31 cellular contexts compared by ENCODE assay signal in genomic region chr10:131264110-131264788, GRCh38. TPM values are rescaled to one million over a fixed set of nuclear protein-coding genes. Genes with fewer than 3 reads are reported as not detected.
"Had no signal": no experiment of that assay in that cellular context is flagged by ENCODE, and none has a peak within 500 bp of the region (broad histone marks: within the 10 kb centered on the region; RNA-seq: fewer than 3 reads in every experiment).

No MANE protein-coding gene starts in this region.

- H3K4me1 ChIP-seq: esophagus squamous epithelium, heart right ventricle, neural progenitor cell, prostate gland, right atrium auricular region, transverse colon, upper lobe of right lung, uterus had no signal

- DNase-seq: cortex of kidney; effector memory CD8-positive, alpha-beta T cell; erythroblast; esophagus squamous epithelium; foreskin melanocyte; glutamatergic neuron; heart right ventricle; hippocampal formation; kidney glomerular epithelial cell; left ventricle myocardium superior; mesenchymal stem cell; midbrain; naive thymus-derived CD4-positive, alpha-beta T cell; nucleus accumbens; stimulated activated CD4-positive, alpha-beta T cell treated with anti-CD3 and anti-CD28 coated beads, Interleukin-4, amount 100 ng/mL, for 4 hours; transverse colon; upper lobe of right lung; uterus had no signal

- H3K9ac ChIP-seq: neural progenitor cell had no signal

- H3K27ac ChIP-seq: esophagus squamous epithelium, heart right ventricle, neural progenitor cell, prostate gland, right atrium auricular region, thoracic aorta, transverse colon, upper lobe of right lung, uterus had no signal

- H3K4me1 Mint-ChIP-seq: nephron; stimulated activated memory B cell treated with anti-CD40 and anti-IgM and Interleukin-4, amounts not matched to agents 10 μg/mL and 1 μg/mL and 100 μg/mL, for 72 hours had no signal

- H2AFZ ChIP-seq: neural progenitor cell had no signal

- H3K4me2 ChIP-seq: neural progenitor cell had no signal

- H3K27me3 Mint-ChIP-seq: effector memory CD8-positive, alpha-beta T cell; naive thymus-derived CD4-positive, alpha-beta T cell; stimulated activated memory B cell treated with anti-CD40 and anti-IgM and Interleukin-4, amounts not matched to agents 10 μg/mL and 1 μg/mL and 100 μg/mL, for 72 hours; stimulated activated naive CD8-positive, alpha-beta T cell treated with anti-CD3 and anti-CD28 coated beads, Interleukin-15, Interleukin-2, amounts not matched to agents 100 ng/mL and 50 ng/mL, for 24 hours had no signal

- H3K9me3 Mint-ChIP-seq: naive thymus-derived CD4-positive, alpha-beta T cell; neural progenitor cell had no signal

- H3K27me3 ChIP-seq: neural progenitor cell, right atrium auricular region, transverse colon, upper lobe of right lung, uterus had no signal

- H3K9me3 ChIP-seq: esophagus squamous epithelium, prostate gland, thoracic aorta, transverse colon, upper lobe of right lung, uterus had no signal

- H3K4me3 Mint-ChIP-seq: effector memory CD8-positive, alpha-beta T cell; naive thymus-derived CD4-positive, alpha-beta T cell; nephron; neural progenitor cell; stimulated activated memory B cell treated with anti-CD40 and anti-IgM and Interleukin-4, amounts not matched to agents 10 μg/mL and 1 μg/mL and 100 μg/mL, for 72 hours; stimulated activated naive CD8-positive, alpha-beta T cell treated with anti-CD3 and anti-CD28 coated beads, Interleukin-15, Interleukin-2, amounts not matched to agents 100 ng/mL and 50 ng/mL, for 24 hours had no signal

- ATAC-seq: effector memory CD8-positive, alpha-beta T cell; heart right ventricle; left ventricle myocardium superior; naive thymus-derived CD4-positive, alpha-beta T cell; sciatic nerve; stimulated activated memory B cell treated with anti-CD40 and anti-IgM and Interleukin-4, amounts not matched to agents 10 μg/mL and 1 μg/mL and 100 μg/mL, for 72 hours; upper lobe of right lung had no signal

- H3K4me3 ChIP-seq: esophagus squamous epithelium, heart right ventricle, neural progenitor cell, prostate gland, right atrium auricular region, thoracic aorta, transverse colon, upper lobe of right lung, uterus had no signal

- H3K27ac Mint-ChIP-seq: effector memory CD8-positive, alpha-beta T cell; naive thymus-derived CD4-positive, alpha-beta T cell; nephron; neural progenitor cell; stimulated activated memory B cell treated with anti-CD40 and anti-IgM and Interleukin-4, amounts not matched to agents 10 μg/mL and 1 μg/mL and 100 μg/mL, for 72 hours; stimulated activated naive CD8-positive, alpha-beta T cell treated with anti-CD3 and anti-CD28 coated beads, Interleukin-15, Interleukin-2, amounts not matched to agents 100 ng/mL and 50 ng/mL, for 24 hours had no signal

- H3K36me3 ChIP-seq: esophagus squamous epithelium, heart right ventricle, neural progenitor cell, prostate gland, right atrium auricular region, thoracic aorta, transverse colon, upper lobe of right lung, uterus had no signal

- H3K36me3 Mint-ChIP-seq: naive thymus-derived CD4-positive, alpha-beta T cell; stimulated activated memory B cell treated with anti-CD40 and anti-IgM and Interleukin-4, amounts not matched to agents 10 μg/mL and 1 μg/mL and 100 μg/mL, for 72 hours had no signal

RNA-seq across cellular contexts. Expression of gene TCERG1L, which starts 47.3 kb away (rescaled TPM):
- total RNA-seq: dermis microvascular lymphatic vessel endothelial cell, left ventricle myocardium superior, lung microvascular endothelial cell, mucosa of gallbladder, osteocyte, skeletal muscle tissue, thoracic aorta, upper lobe of right lung had no signal
- polyA plus RNA-seq: heart right ventricle; naive thymus-derived CD4-positive, alpha-beta T cell had no signal
